Comparison of ENCODE assay signal across 9 cellular contexts in genomic region chr7:108498481-108498880, GRCh38.
"Had no signal": no experiment of that assay in that cellular context is flagged by ENCODE, and none has a peak within 500 bp of the region (broad histone marks: within the 10 kb centered on the region; RNA-seq: fewer than 3 reads in every experiment).

No MANE protein-coding gene starts in this region.

- H3K36me3 ChIP-seq: HAP-1 had no signal

- H3K9me3 ChIP-seq: HAP-1 had no signal

- H3K9me3 Mint-ChIP-seq: HFFc6 had no signal

- ATAC-seq: HCT116 had no signal

- H3K4me3 Mint-ChIP-seq: HFFc6 had no signal

- H3K4me1 ChIP-seq: HAP-1 had no signal

- H3K27ac ChIP-seq: GM23248, HL-60, KMS-11 had no signal

- H3K27ac Mint-ChIP-seq: HFFc6 had no signal

- H3K4me2 ChIP-seq: KMS-11 had no signal

- DNase-seq: GM23248, GOT3, H7, HFFc6, KBM-7 had no signal

- H2AFZ ChIP-seq: GM23248 had no signal

- H3K4me3 ChIP-seq: GM23248, HAP-1 had no signal

- H3K9ac ChIP-seq: GM23248, KMS-11 had no signal
